1 cellular context compared by ENCODE assay signal in the genomic region with DNA sequence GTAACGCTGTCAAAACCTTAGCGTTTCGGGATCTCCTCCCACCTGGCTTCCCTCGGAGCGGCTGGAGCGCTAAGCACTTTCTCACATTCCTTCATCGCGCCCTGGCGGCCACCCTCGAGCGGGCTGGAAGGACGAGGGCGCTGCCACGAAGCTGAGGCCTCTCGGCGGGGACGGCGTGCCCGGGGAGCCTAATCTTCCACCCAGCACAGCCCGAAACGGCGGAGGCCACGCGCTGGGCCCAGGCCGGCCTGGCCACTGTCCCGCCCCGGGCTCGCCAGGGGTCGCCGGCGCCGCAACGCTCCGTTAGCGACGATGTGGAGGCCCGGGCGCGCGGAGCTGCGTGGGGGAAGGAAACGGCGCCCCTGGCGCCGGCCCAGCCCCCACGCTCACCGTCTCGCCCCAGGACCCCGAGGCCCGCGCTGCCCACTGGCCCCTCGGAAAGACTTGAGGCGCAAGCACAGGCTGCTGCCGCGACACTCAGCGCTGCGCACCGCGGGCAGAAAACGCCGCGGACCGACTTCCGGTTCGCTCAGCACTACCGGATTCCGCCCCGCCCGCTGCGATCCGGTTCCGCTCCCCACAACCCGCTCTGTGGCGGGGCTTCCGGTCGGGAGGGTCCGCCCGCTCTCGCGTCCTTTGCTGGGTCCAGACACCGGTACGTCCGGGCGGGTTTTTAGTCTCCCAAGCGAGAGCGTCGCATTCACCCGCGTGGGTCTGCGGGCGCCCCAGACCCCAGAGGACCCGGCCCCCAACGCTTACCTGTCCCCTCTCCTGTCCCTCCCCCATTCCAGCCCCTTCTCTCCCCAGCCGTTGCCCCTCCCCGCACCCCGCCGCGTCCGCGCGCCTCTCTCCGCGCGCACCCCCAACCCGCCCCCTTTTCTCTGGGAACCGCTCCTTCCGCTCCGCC.
TF ChIP-seq lines count a peak whose summit lies in the region.

Gene YBEY (plus strand): TSS at position 582 of the 907 bp plus-strand sequence. CDS start 572 bp downstream, outside the sequence.

TF ChIP-seq in WTC11, 78 proteins besides CTCF, POLR2A, EP300 and RAD21 (continued from another document):
- TF ChIP-seq ZSCAN18 (CRISPR knock-in tag; IDR thresholded peaks at IDR 0.05) (no peak), TEAD4 (CRISPR knock-in tag; IDR thresholded peaks at IDR 0.05) (0 out of 2 replicates have a peak, but pooled peaks have one; percentile 48), NR1H2 (CRISPR knock-in tag; IDR thresholded peaks at IDR 0.05) (no peak), GABPB1 (CRISPR knock-in tag; IDR thresholded peaks at IDR 0.05) (peak; percentile 87), ZNF219 (CRISPR knock-in tag; IDR thresholded peaks at IDR 0.05; ENCODE audit: borderline replicate concordance) (0 out of 2 replicates have a peak, but pooled peaks have one; percentile 81), FOXP1 (CRISPR knock-in tag; IDR thresholded peaks at IDR 0.05; ENCODE audit: borderline replicate concordance) (peak; percentile 88; the same call in 1 of the 2 replicates), SP1 (CRISPR knock-in tag; conservative IDR thresholded peaks at IDR 0.05) (peak; percentile 81), TEAD1 (CRISPR knock-in tag; IDR thresholded peaks at IDR 0.05) (peak; percentile 66; the same call in 1 of the 2 replicates), ATF1 (CRISPR knock-in tag; IDR thresholded peaks at IDR 0.05) (peak; percentile 31; the same call in 1 of the 2 replicates), ZBTB21 (CRISPR knock-in tag; IDR thresholded peaks at IDR 0.05; ENCODE audit: borderline replicate concordance) (no peak), E2F5 (CRISPR knock-in tag; IDR thresholded peaks at IDR 0.05) (peak; percentile 73), ARID4B (CRISPR knock-in tag; IDR thresholded peaks at IDR 0.05; ENCODE audit: borderline replicate concordance) (peak; percentile 87), MYBL2 (CRISPR knock-in tag; IDR thresholded peaks at IDR 0.05) (peak; percentile 78), ZNF232 (CRISPR knock-in tag; IDR thresholded peaks at IDR 0.05) (0 out of 2 replicates have a peak, but pooled peaks have one; percentile 20), ETV6 (CRISPR knock-in tag; IDR thresholded peaks at IDR 0.05) (peak; percentile 39; the same call in 1 of the 2 replicates)
- TF ChIP-seq, protein P1, sequence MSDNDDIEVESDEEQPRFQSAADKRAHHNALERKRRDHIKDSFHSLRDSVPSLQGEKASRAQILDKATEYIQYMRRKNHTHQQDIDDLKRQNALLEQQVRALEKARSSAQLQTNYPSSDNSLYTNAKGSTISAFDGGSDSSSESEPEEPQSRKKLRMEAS (CRISPR knock-in tag; IDR thresholded peaks at IDR 0.05), result peak; percentile 38
- TF ChIP-seq, protein P2, sequence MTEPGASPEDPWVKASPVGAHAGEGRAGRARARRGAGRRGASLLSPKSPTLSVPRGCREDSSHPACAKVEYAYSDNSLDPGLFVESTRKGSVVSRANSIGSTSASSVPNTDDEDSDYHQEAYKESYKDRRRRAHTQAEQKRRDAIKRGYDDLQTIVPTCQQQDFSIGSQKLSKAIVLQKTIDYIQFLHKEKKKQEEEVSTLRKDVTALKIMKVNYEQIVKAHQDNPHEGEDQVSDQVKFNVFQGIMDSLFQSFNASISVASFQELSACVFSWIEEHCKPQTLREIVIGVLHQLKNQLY (CRISPR knock-in tag; IDR thresholded peaks at IDR 0.05), result peak; percentile 51; the same call in 1 of the 2 replicates
